In genomic region chr11:8025816-8026215, GRCh38 we compare ENCODE assay signal across 1 cellular context.
TF ChIP-seq lines count a peak whose summit lies in the region.

No MANE protein-coding gene starts in this region.

TF ChIP-seq in SK-N-SH, 30 proteins besides CTCF, POLR2A, EP300 and RAD21 (continued from another document):
- TF ChIP-seq SIN3A (IDR thresholded peaks at IDR 0.05; ENCODE audit: borderline replicate concordance, low read depth, low read length) (no peak), PBX3 (IDR thresholded peaks at IDR 0.05) (peak; percentile 79), TEAD4 (IDR thresholded peaks at IDR 0.05; ENCODE audit: borderline replicate concordance, insufficient read depth) (peak; percentile 66; the same call in 1 of the 2 replicates), JUND (IDR thresholded peaks at IDR 0.05) (peak; percentile 84)
